Comparison of ENCODE assay signal across 8 cellular contexts in genomic region chr6:6676910-6677441, GRCh38.
A peak's percentile ranks its signal among the peaks of the same experiment; 100 is the strongest.
DNase-seq lines count a peak whose midpoint lies in the region; ATAC-seq and TF ChIP-seq lines count a peak whose summit lies in the region.

No MANE protein-coding gene starts in this region.

- H3K36me3 ChIP-seq in heart left ventricle = no peaks in the 10 kb centered on the region
- H3K36me3 ChIP-seq in psoas muscle (ENCODE audit: insufficient read depth in 1 of 2, low read depth in 1 of 2) = no peaks in the 10 kb centered on the region

- no peak for DNase-seq in AG04449 (ENCODE audit: low read depth, low spot score)
- DNase-seq in MV-4-11 (lab: John Stamatoyannopoulos, UW) = peak; percentile 82
- DNase-seq in activated naive CD4-positive, alpha-beta T cell treated with anti-CD3 and anti-CD28 coated beads, Interleukin-2, amount 50 U/mL, for 72 hours (ENCODE audit: low spot score in 2 of 2) = peak; percentile 70 to 84
- peak in 4 of 5 donors; percentile 63 to 75 (median 72) for DNase-seq in heart left ventricle
- DNase-seq in psoas muscle = peak; percentile 72 to 79

- peak overlapping the region in 11 of 12 donors; percentile 15 to 77 (median 58) for H3K27ac ChIP-seq in heart left ventricle
- no peak overlapping the region for H3K27ac ChIP-seq in psoas muscle

- H3K9me3 Mint-ChIP-seq in activated naive CD4-positive, alpha-beta T cell treated with anti-CD3 and anti-CD28 coated beads, Interleukin-2, amount 50 U/mL, for 72 hours = no peaks in the 10 kb centered on the region

- peak; percentile 87 for TF ChIP-seq CTCF in AG04449 (IDR thresholded peaks at IDR 0.05; ENCODE audit: insufficient read depth, low read length, missing control alignments)
- peak; percentile 95 to 99 (median 98) for TF ChIP-seq CTCF in heart left ventricle (IDR thresholded peaks at IDR 0.05)
- TF ChIP-seq CTCF in psoas muscle (IDR thresholded peaks at IDR 0.05) = peak; percentile 98

- H3K36me3 Mint-ChIP-seq in activated naive CD4-positive, alpha-beta T cell treated with anti-CD3 and anti-CD28 coated beads, Interleukin-2, amount 50 U/mL, for 72 hours = no peaks in the 10 kb centered on the region

- no peak overlapping the region for H3K4me3 ChIP-seq in AG04449 (ENCODE audit: low read depth, low read length)
- H3K4me3 ChIP-seq in heart left ventricle = no peak overlapping the region
- no peak overlapping the region for H3K4me3 ChIP-seq in psoas muscle

- CTCF ChIA-PET in AG04449 (lab: Yijun Ruan, JAX) = interaction anchor here (0.9 to 5.3 kb wide), 31 partner anchors 9 to 939 kb away, joined by 3 to 52 read pairs (median 4); no protein-coding TSS in a partner anchor

- intact Hi-C loops in heart left ventricle (cut with DNase I) (loop anchor here (2.0 to 10.0 kb wide), 9 partner anchors 45 to 938 kb away; partner anchors contain the start of gene RREB1 (in 1 of the 10)), psoas muscle (cut with DNase I) (loop anchor here (2.0 to 10.0 kb wide), 4 partner anchors 566 to 938 kb away; no protein-coding TSS in a partner anchor)

- POLR2A ChIA-PET in AG04449 (lab: Yijun Ruan, JAX) = no interaction called here

- ATAC-seq in GM19043 (IDR thresholded peaks at IDR 0.05; ENCODE audit: low read depth, unreplicated experiment) (peak; percentile 66), SK-N-SH treated with all-trans-retinoic acid at 6 μM for 48 hours (peak; percentile 93), heart left ventricle (peak; percentile 73 to 87 (median 86)), psoas muscle (peak; percentile 83 to 95 (median 91)), GM19452 (IDR thresholded peaks at IDR 0.05; ENCODE audit: unreplicated experiment) (no peak)
- ATAC-seq in activated naive CD4-positive, alpha-beta T cell treated with anti-CD3 and anti-CD28 coated beads, Interleukin-2, amount 50 U/mL, for 72 hours = peak; percentile 66 to 74

- H3K27me3 ChIP-seq in heart left ventricle (no peaks in the 10 kb centered on the region), psoas muscle (ENCODE audit: insufficient read depth in 3 of 3, low read length in 2 of 3) (no peaks in the 10 kb centered on the region)

- peaks cover 0 to 45% (median 11%) of the 10 kb centered on the region in 12 donors for H3K4me1 ChIP-seq in heart left ventricle
- H3K4me1 ChIP-seq in psoas muscle = no peaks in the 10 kb centered on the region

- H3K9me3 ChIP-seq in heart left ventricle (no peaks in the 10 kb centered on the region), psoas muscle (no peaks in the 10 kb centered on the region)

- peak overlapping the region in 1 of 2 donors; percentile 57 for H3K27ac Mint-ChIP-seq in activated naive CD4-positive, alpha-beta T cell treated with anti-CD3 and anti-CD28 coated beads, Interleukin-2, amount 50 U/mL, for 72 hours

- TF ChIP-seq POLR2A in heart left ventricle (IDR thresholded peaks at IDR 0.05) = no peak

- WGBS in heart left ventricle, 4 donors = 16 to 22% (median 18%) methylated on average over 7 of the region's 7 CpGs
- 16 to 20% (median 19%) methylated on average over 7 of the region's 7 CpGs for WGBS in psoas muscle, 3 donors

TF ChIP-seq in SK-N-SH treated with all-trans-retinoic acid at 6 μM for 48 hours, 23 proteins besides CTCF, POLR2A, EP300 and RAD21:
- no peak for TF ChIP-seq GLIS3 (CRISPR knock-in tag; IDR thresholded peaks at IDR 0.05)
- TF ChIP-seq ARNTL (CRISPR knock-in tag; IDR thresholded peaks at IDR 0.05; ENCODE audit: borderline replicate concordance, low read depth) = no peak
- TF ChIP-seq ZNF565 (CRISPR knock-in tag; conservative IDR thresholded peaks at IDR 0.05; ENCODE audit: low read depth) = no peak
- TF ChIP-seq, protein P1, sequence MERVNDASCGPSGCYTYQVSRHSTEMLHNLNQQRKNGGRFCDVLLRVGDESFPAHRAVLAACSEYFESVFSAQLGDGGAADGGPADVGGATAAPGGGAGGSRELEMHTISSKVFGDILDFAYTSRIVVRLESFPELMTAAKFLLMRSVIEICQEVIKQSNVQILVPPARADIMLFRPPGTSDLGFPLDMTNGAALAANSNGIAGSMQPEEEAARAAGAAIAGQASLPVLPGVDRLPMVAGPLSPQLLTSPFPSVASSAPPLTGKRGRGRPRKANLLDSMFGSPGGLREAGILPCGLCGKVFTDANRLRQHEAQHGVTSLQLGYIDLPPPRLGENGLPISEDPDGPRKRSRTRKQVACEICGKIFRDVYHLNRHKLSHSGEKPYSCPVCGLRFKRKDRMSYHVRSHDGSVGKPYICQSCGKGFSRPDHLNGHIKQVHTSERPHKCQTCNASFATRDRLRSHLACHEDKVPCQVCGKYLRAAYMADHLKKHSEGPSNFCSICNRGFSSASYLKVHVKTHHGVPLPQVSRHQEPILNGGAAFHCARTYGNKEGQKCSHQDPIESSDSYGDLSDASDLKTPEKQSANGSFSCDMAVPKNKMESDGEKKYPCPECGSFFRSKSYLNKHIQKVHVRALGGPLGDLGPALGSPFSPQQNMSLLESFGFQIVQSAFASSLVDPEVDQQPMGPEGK (CRISPR knock-in tag; IDR thresholded peaks at IDR 0.05; ENCODE audit: borderline replicate concordance) = no peak
- TF ChIP-seq ZNF8 (CRISPR knock-in tag; IDR thresholded peaks at IDR 0.05) = no peak
- TF ChIP-seq, protein P2, sequence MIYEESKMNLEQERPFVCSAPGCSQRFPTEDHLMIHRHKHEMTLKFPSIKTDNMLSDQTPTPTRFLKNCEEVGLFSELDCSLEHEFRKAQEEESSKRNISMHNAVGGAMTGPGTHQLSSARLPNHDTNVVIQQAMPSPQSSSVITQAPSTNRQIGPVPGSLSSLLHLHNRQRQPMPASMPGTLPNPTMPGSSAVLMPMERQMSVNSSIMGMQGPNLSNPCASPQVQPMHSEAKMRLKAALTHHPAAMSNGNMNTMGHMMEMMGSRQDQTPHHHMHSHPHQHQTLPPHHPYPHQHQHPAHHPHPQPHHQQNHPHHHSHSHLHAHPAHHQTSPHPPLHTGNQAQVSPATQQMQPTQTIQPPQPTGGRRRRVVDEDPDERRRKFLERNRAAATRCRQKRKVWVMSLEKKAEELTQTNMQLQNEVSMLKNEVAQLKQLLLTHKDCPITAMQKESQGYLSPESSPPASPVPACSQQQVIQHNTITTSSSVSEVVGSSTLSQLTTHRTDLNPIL (CRISPR knock-in tag; IDR thresholded peaks at IDR 0.05; ENCODE audit: low read depth) = no peak
- no peak for TF ChIP-seq PPARA (CRISPR knock-in tag; IDR thresholded peaks at IDR 0.05; ENCODE audit: borderline replicate concordance)
- no peak for TF ChIP-seq CSDC2 (CRISPR knock-in tag; IDR thresholded peaks at IDR 0.05)
- no peak for TF ChIP-seq SNAI2 (CRISPR knock-in tag; IDR thresholded peaks at IDR 0.05)
- TF ChIP-seq ZFP30 (CRISPR knock-in tag; IDR thresholded peaks at IDR 0.05) = no peak
- TF ChIP-seq ESRRG (CRISPR knock-in tag; IDR thresholded peaks at IDR 0.05) = no peak
- TF ChIP-seq ISL1 (CRISPR knock-in tag; IDR thresholded peaks at IDR 0.05) = no peak
- TF ChIP-seq CSRNP3 (CRISPR knock-in tag; IDR thresholded peaks at IDR 0.05) = no peak
